Comparison of ENCODE assay signal across 34 cellular contexts in genomic region chr22:26636296-26636695, GRCh38. TPM values are rescaled to one million over a fixed set of nuclear protein-coding genes. Genes with fewer than 3 reads are reported as not detected.
"Had no signal": no experiment of that assay in that cellular context is flagged by ENCODE, and none has a peak within 500 bp of the region (broad histone marks: within the 10 kb centered on the region; RNA-seq: fewer than 3 reads in every experiment).

No MANE protein-coding gene starts in this region.

- H3K4me1 Mint-ChIP-seq: naive B cell had no signal

- H3K9me3 ChIP-seq: colonic mucosa, esophagus squamous epithelium, gastrocnemius medialis, heart right ventricle, left lung, lower lobe of right lung, mucosa of descending colon had no signal

- H3K4me3 ChIP-seq: colonic mucosa, esophagus squamous epithelium, gastrocnemius medialis, heart right ventricle, left lung, lower lobe of right lung, mucosa of descending colon had no signal

- H3K36me3 ChIP-seq: colonic mucosa, esophagus squamous epithelium, gastrocnemius medialis, heart right ventricle, left lung, lower lobe of right lung had no signal

- FAIRE-seq: endometrium, islet of Langerhans, keratinocyte had no signal

- H3K27me3 ChIP-seq: colonic mucosa, gastrocnemius medialis had no signal

- H3K27ac Mint-ChIP-seq: dendritic cell treated with granulocyte-macrophage colony-stimulating factor and Interleukin-4, amounts not matched to agents 40 ng/mL and 50 ng/mL, for 4 days; endodermal cell; mesothelial cell of epicardium; naive B cell had no signal

- H3K36me3 Mint-ChIP-seq: mesothelial cell of epicardium, naive B cell had no signal

- ATAC-seq: effector memory CD8-positive, alpha-beta T cell; esophagus mucosa; gastrocnemius medialis; heart right ventricle; left cardiac atrium; left lung; left ventricle myocardium superior; lower lobe of right lung; mucosa of descending colon had no signal

- H3K4me3 Mint-ChIP-seq: dendritic cell treated with granulocyte-macrophage colony-stimulating factor and Interleukin-4, amounts not matched to agents 40 ng/mL and 50 ng/mL, for 4 days; effector memory CD8-positive, alpha-beta T cell; endodermal cell; mesothelial cell of epicardium; naive B cell had no signal

- H3K27me3 Mint-ChIP-seq: effector memory CD8-positive, alpha-beta T cell had no signal

- H3K9me3 Mint-ChIP-seq: dendritic cell treated with granulocyte-macrophage colony-stimulating factor and Interleukin-4, amounts not matched to agents 40 ng/mL and 50 ng/mL, for 4 days; effector memory CD8-positive, alpha-beta T cell; endodermal cell; mesothelial cell of epicardium; naive B cell had no signal

- DNase-seq: colonic mucosa; cortex of kidney; effector CD8-positive, alpha-beta T cell; effector memory CD8-positive, alpha-beta T cell; endodermal cell; erythroblast; esophagus squamous epithelium; foreskin fibroblast; foreskin melanocyte; gastrocnemius medialis; glutamatergic neuron; head of caudate nucleus; heart right ventricle; hippocampal formation; left cardiac atrium; left lung; left ventricle myocardium superior; lower lobe of right lung; mesenchymal stem cell; mucosa of descending colon; naive B cell had no signal

- H3K4me1 ChIP-seq: colonic mucosa, esophagus squamous epithelium, left lung had no signal

- H3K27ac ChIP-seq: colonic mucosa, epithelial cell of prostate, esophagus squamous epithelium, gastrocnemius medialis, heart right ventricle, left lung, lower lobe of right lung had no signal

RNA-seq across cellular contexts. Expression of gene CRYBA4, which starts 14.5 kb away (rescaled TPM):
- total RNA-seq: endodermal cell, esophagus mucosa, esophagus squamous epithelium, gastrocnemius medialis, glomerular endothelial cell, kidney epithelial cell, left cardiac atrium, left lung, left ventricle myocardium superior, lower leg skin, lower lobe of right lung, lung microvascular endothelial cell, mesenteric fat pad, mesothelial cell of epicardium, mucosa of descending colon, myocyte had no signal
- polyA plus RNA-seq: heart right ventricle, keratinocyte had no signal

RNA-seq across cellular contexts. Expression of gene CRYBB1, which starts 18.5 kb away (rescaled TPM):
- total RNA-seq: esophagus mucosa, glomerular endothelial cell, kidney epithelial cell, mesothelial cell of epicardium, myocyte had no signal
- polyA plus RNA-seq: keratinocyte had no signal
